9 cellular contexts compared by ENCODE assay signal in genomic region chr6:112253505-112253841, GRCh38. TPM values are rescaled to one million over a fixed set of nuclear protein-coding genes. Genes with fewer than 3 reads are reported as not detected.
DNase-seq lines count a peak whose midpoint lies in the region; ATAC-seq and TF ChIP-seq lines count a peak whose summit lies in the region.
"Had no signal": no experiment of that assay in that cellular context is flagged by ENCODE, and none has a peak within 500 bp of the region (broad histone marks: within the 10 kb centered on the region; RNA-seq: fewer than 3 reads in every experiment).

No MANE protein-coding gene starts in this region.

- H3K4me1 ChIP-seq in HAP-1 (peaks cover 10% of the 10 kb centered on the region; the same call in 1 of the 2 replicates), gastroesophageal sphincter (peaks cover 14 to 41% (median 19%) of the 10 kb centered on the region in 3 donors)

- H3K9me3 ChIP-seq in HAP-1 (no peaks in the 10 kb centered on the region), gastroesophageal sphincter (no peaks in the 10 kb centered on the region)

- no peak for ATAC-seq in gastroesophageal sphincter
- no peak for ATAC-seq in HG02623 (IDR thresholded peaks at IDR 0.05; ENCODE audit: unreplicated experiment)

- peak overlapping the region; percentile 96 for H3K4me3 Mint-ChIP-seq in osteocyte (ENCODE audit: unreplicated experiment)

- H3K9me3 Mint-ChIP-seq in osteocyte (ENCODE audit: unreplicated experiment): no peaks in the 10 kb centered on the region

- DNase-seq in HAP-1 (ENCODE audit: low spot score in 2 of 2): peak in 1 of 2 experiments; percentile 59
- no peak for DNase-seq in osteocyte (ENCODE audit: extremely low spot score, unreplicated experiment)
- DNase-seq in H4 (ENCODE audit: low spot score): no peak
- DNase-seq in stimulated activated CD4-positive, alpha-beta T cell treated with anti-CD3 and anti-CD28 coated beads, Interleukin-2, amount 100 ng/mL, for 48 hours: no peak
- DNase-seq in NCI-H1694 treated with DMSO at 0.1 percent for 48 hours (lab: John Stamatoyannopoulos, UW): no peak

- H3K27ac ChIP-seq in VCaP (peak overlapping the region; percentile 43; the same call in 1 of the 2 replicates), gastroesophageal sphincter (peak overlapping the region; percentile 86 to 96 (median 95))

- in situ Hi-C loops in HAP-1 (cut with MboI; ENCODE audit: low sequenced_read_pairs): no loop called here

- H3K4me1 Mint-ChIP-seq in osteocyte (ENCODE audit: unreplicated experiment): peaks cover 55% of the 10 kb centered on the region

- H3K36me3 ChIP-seq in HAP-1 (replicated peaks): no peaks in the 10 kb centered on the region
- peaks cover 0 to 5% of the 10 kb centered on the region in 2 donors for H3K36me3 ChIP-seq in gastroesophageal sphincter

- H3K27me3 Mint-ChIP-seq in osteocyte (ENCODE audit: unreplicated experiment): no peaks in the 10 kb centered on the region

- no peaks in the 10 kb centered on the region for H3K27me3 ChIP-seq in HAP-1 (ENCODE audit: low read depth)
- H3K27me3 ChIP-seq in gastroesophageal sphincter: no peaks in the 10 kb centered on the region

- TF ChIP-seq CTCF in VCaP (conservative IDR thresholded peaks at IDR 0.05): no peak
- no peak for TF ChIP-seq CTCF in gastroesophageal sphincter (IDR thresholded peaks at IDR 0.05)
- no peak for TF ChIP-seq CTCF in osteocyte (IDR thresholded peaks at IDR 0.05)

- no peak for TF ChIP-seq EP300 in gastroesophageal sphincter (IDR thresholded peaks at IDR 0.05)

- WGBS in gastroesophageal sphincter (ENCODE audit: low coverage in 1 of 2), 2 donors: 0 to 2% methylated on average over 2 to 8 of the region's 8 CpGs

- TF ChIP-seq POLR2A in gastroesophageal sphincter (IDR thresholded peaks at IDR 0.05): no peak

- H3K4me3 ChIP-seq in HAP-1: peak overlapping the region; percentile 41
- H3K4me3 ChIP-seq in gastroesophageal sphincter: peak overlapping the region; percentile 73 to 90

- peaks cover 16% of the 10 kb centered on the region for H3K36me3 Mint-ChIP-seq in osteocyte (ENCODE audit: unreplicated experiment)

- peak overlapping the region; percentile 92 for H3K27ac Mint-ChIP-seq in osteocyte (ENCODE audit: unreplicated experiment)

RNA-seq across cellular contexts. Expression of gene LAMA4, which starts 0.9 kb away (rescaled TPM):
- 100 to 1,000 TPM; 240 to 305 (median 265) TPM for total RNA-seq in gastroesophageal sphincter
- 209 and 220 TPM in 2 replicates for total RNA-seq in osteocyte
- 16.4 and 18.4 TPM in 2 replicates for total RNA-seq in H4 (2014; rRNA removed; shearing (Covaris generic))
- total RNA-seq: NCI-H460 had no signal

Comparison
In these comparisons a context has a peak if more than half of its experiments do, and no peak if none do; other contexts are left out.
1. RNA of gene LAMA4, which starts 0.9 kb away (total RNA-seq): 240 to 305 TPM in gastroesophageal sphincter and 209 to 220 TPM in osteocyte; 16.4 to 18.4 TPM in H4; every median in the first group is over 10 times any median in the second.